ENCODE assay signal across 14 cellular contexts in genomic region chr5:14914603-14915277, GRCh38. TPM values are rescaled to one million over a fixed set of nuclear protein-coding genes. Genes with fewer than 3 reads are reported as not detected.
DNase-seq lines count a peak whose midpoint lies in the region; FAIRE-seq and TF ChIP-seq lines count a peak whose summit lies in the region.
"Had no signal": no experiment of that assay in that cellular context is flagged by ENCODE, and none has a peak within 500 bp of the region (broad histone marks: within the 10 kb centered on the region; RNA-seq: fewer than 3 reads in every experiment).

No MANE protein-coding gene starts in this region.

- no peaks in the 10 kb centered on the region for H3K79me2 ChIP-seq in keratinocyte (ENCODE audit: control insufficient read depth, insufficient read depth, low read length)

- FAIRE-seq in keratinocyte (lab: Jason Lieb, UNC) = no peak

- no peaks in the 10 kb centered on the region for H3K9me3 ChIP-seq in keratinocyte (ENCODE audit: control insufficient read depth, low read depth, low read length)

- no peak overlapping the region for H3K4me3 Mint-ChIP-seq in HFFc6
- H3K4me3 Mint-ChIP-seq: CD4-positive, alpha-beta T cell; stimulated activated memory B cell treated with anti-CD40 and anti-IgM and Interleukin-4, amounts not matched to agents 10 μg/mL and 1 μg/mL and 100 μg/mL, for 72 hours had no signal

- peak; percentile 43 for DNase-seq in AG10803 (ENCODE audit: low read depth)
- peak; percentile 70 for DNase-seq in HFFc6
- DNase-seq in amniotic stem cell (lab: John Stamatoyannopoulos, UW) = peak; percentile 76
- no peak for DNase-seq in keratinocyte (ENCODE audit: low read depth, low spot score)
- DNase-seq in activated gamma-delta T cell (lab: John Stamatoyannopoulos, UW) = no peak
- no peak for DNase-seq in NCI-H510A (lab: John Stamatoyannopoulos, UW)
- no peak for DNase-seq in NCI-H146 (lab: John Stamatoyannopoulos, UW)
- no peak for DNase-seq in GM10248 (ENCODE audit: extremely low spot score)
- DNase-seq: activated CD4-positive, alpha-beta T cell treated with anti-CD3 and anti-CD28 coated beads, Interleukin-2, amount 50 U/mL, for 1 hour; CD4-positive, alpha-beta T cell; effector CD4-positive, alpha-beta T cell; posterior cingulate gyrus had no signal

- dilution Hi-C loops in keratinocyte (cut with MboI; ENCODE audit: extremely low pct_ligation_motif_present, low sequenced_read_pairs) = no loop called here

- no peaks in the 10 kb centered on the region for H3K9me1 ChIP-seq in keratinocyte (ENCODE audit: control insufficient read depth, extremely low read depth, insufficient read depth, low read length)

- H3K36me3 Mint-ChIP-seq in HFFc6 (ENCODE audit: low read depth) = peaks cover 9% of the 10 kb centered on the region
- H3K36me3 Mint-ChIP-seq: stimulated activated memory B cell treated with anti-CD40 and anti-IgM and Interleukin-4, amounts not matched to agents 10 μg/mL and 1 μg/mL and 100 μg/mL, for 72 hours had no signal

- POLR2A ChIA-PET in GM10248 (lab: Yijun Ruan, JAX) = no interaction called here

- no peaks in the 10 kb centered on the region for H4K20me1 ChIP-seq in keratinocyte (ENCODE audit: control insufficient read depth, extremely low read depth, insufficient read depth, low read length)

- H3K9ac ChIP-seq in keratinocyte (ENCODE audit: control insufficient read depth, extremely low read depth, insufficient read depth, low read length) = no peak overlapping the region

- no peaks in the 10 kb centered on the region for H3K9me3 Mint-ChIP-seq in HFFc6
- H3K9me3 Mint-ChIP-seq: CD4-positive, alpha-beta T cell had no signal

- no peaks in the 10 kb centered on the region for H3K36me3 ChIP-seq in keratinocyte (ENCODE audit: control insufficient read depth in 2 of 2, extremely low read depth in 1 of 2, insufficient read depth in 2 of 2, low read length in 2 of 2)

- H3K4me3 ChIP-seq in AG10803 (ENCODE audit: low read length) (no peak overlapping the region), keratinocyte (ENCODE audit: control insufficient read depth in 2 of 3, extremely low read depth in 1 of 3, insufficient read depth in 2 of 3, low read depth in 1 of 3, low read length in 3 of 3) (no peak overlapping the region)
- H3K4me3 ChIP-seq: SK-N-MC had no signal

- CTCF ChIA-PET in GM10248 (lab: Yijun Ruan, JAX) = no interaction called here

- H3K4me1 Mint-ChIP-seq in HFFc6 (ENCODE audit: low read depth) = peaks cover 48% of the 10 kb centered on the region
- H3K4me1 Mint-ChIP-seq: stimulated activated memory B cell treated with anti-CD40 and anti-IgM and Interleukin-4, amounts not matched to agents 10 μg/mL and 1 μg/mL and 100 μg/mL, for 72 hours had no signal

- H3K4me1 ChIP-seq in keratinocyte (ENCODE audit: control insufficient read depth, extremely low read depth, insufficient read depth, low read length) = peaks cover 4% of the 10 kb centered on the region

- no peaks in the 10 kb centered on the region; the same call in 1 of the 2 replicates for H3K27me3 Mint-ChIP-seq in HFFc6 (ENCODE audit: insufficient read depth)
- H3K27me3 Mint-ChIP-seq: CD4-positive, alpha-beta T cell had no signal

- no peaks in the 10 kb centered on the region for H3K27me3 ChIP-seq in keratinocyte (ENCODE audit: control insufficient read depth, extremely low read depth, insufficient read depth, low read length)

- TF ChIP-seq CTCF in AG10803 (conservative IDR thresholded peaks at IDR 0.05; ENCODE audit: low read length) = no peak
- no peak for TF ChIP-seq CTCF in HFFc6 (IDR thresholded peaks at IDR 0.05)
- no peak for TF ChIP-seq CTCF in keratinocyte (optimal IDR thresholded peaks at IDR 0.05 in 1 of 3, IDR thresholded peaks at IDR 0.05 in 1 of 3, conservative IDR thresholded peaks at IDR 0.05 in 1 of 3; ENCODE audit: extremely low read depth in 1 of 3, insufficient read depth in 2 of 3, low read length in 3 of 3)
- TF ChIP-seq CTCF in GM10248 (IDR thresholded peaks at IDR 0.05; ENCODE audit: control extremely low read depth, extremely low read depth, low read depth, missing control alignments) = no peak

- peak overlapping the region; percentile 12; the same call in 1 of the 2 replicates for H3K27ac Mint-ChIP-seq in HFFc6
- H3K27ac Mint-ChIP-seq: CD4-positive, alpha-beta T cell; stimulated activated memory B cell treated with anti-CD40 and anti-IgM and Interleukin-4, amounts not matched to agents 10 μg/mL and 1 μg/mL and 100 μg/mL, for 72 hours had no signal

- no peak overlapping the region for H3K27ac ChIP-seq in keratinocyte (ENCODE audit: control insufficient read depth, insufficient read depth, low read length)
- H3K27ac ChIP-seq: SK-N-MC had no signal

- H3K4me2 ChIP-seq in keratinocyte (ENCODE audit: control insufficient read depth, extremely low read depth, insufficient read depth, low read depth, low read length) = peak overlapping the region; percentile 18

- H2AFZ ChIP-seq in keratinocyte (ENCODE audit: control insufficient read depth, low read length) = no peak overlapping the region

RNA-seq across cellular contexts. Expression of gene ANKH, which starts 43.2 kb away (rescaled TPM):
- total RNA-seq in HFFc6 (2021; fragmentation: NEBNext Ultra II Directional; extraction: Animal tissue kit (Norgen Biotek cat#: 25700)) = 10 to 100 TPM; 32.5 to 35.7 (median 33.0) TPM
- polyA plus RNA-seq in keratinocyte = 12.6 to 13.8 TPM (median 12.9 TPM) in 3 replicates
- polyA plus RNA-seq in keratinocyte (2011; ENCODE audit: low read depth) = 13.3 TPM
- 15.0 and 17.8 TPM in 2 replicates for polyA plus RNA-seq in keratinocyte (2011; cell fraction: cytosol; rRNA removed)
- 13.0 and 14.4 TPM in 2 replicates for polyA plus RNA-seq in keratinocyte (2011; cell fraction: nucleus; rRNA removed)
- polyA plus RNA-seq in keratinocyte (2012; ENCODE audit: low replicate concordance) = 17.4 and 28.5 TPM in 2 replicates
- polyA minus RNA-seq in keratinocyte = 16.8 to 45.6 TPM (median 19.3 TPM) in 3 replicates
- polyA minus RNA-seq in keratinocyte (2011; cell fraction: cytosol; rRNA and poly(A)+ RNA removed) = 14.6 TPM
- polyA minus RNA-seq in keratinocyte (2011; cell fraction: nucleus; rRNA and poly(A)+ RNA removed) = 9.7 and 15.7 TPM in 2 replicates

Comparison
In these comparisons a context has a peak if more than half of its experiments do, and no peak if none do; other contexts are left out.
1. DNase-seq: peak in AG10803 (single experiment), HFFc6 (single experiment) and amniotic stem cell (single experiment); none in keratinocyte (single experiment), activated gamma-delta T cell (single experiment), NCI-H510A (single experiment), NCI-H146 (single experiment) and GM10248 (single experiment).